Comparison of ENCODE assay signal across 21 cellular contexts in the genomic region with DNA sequence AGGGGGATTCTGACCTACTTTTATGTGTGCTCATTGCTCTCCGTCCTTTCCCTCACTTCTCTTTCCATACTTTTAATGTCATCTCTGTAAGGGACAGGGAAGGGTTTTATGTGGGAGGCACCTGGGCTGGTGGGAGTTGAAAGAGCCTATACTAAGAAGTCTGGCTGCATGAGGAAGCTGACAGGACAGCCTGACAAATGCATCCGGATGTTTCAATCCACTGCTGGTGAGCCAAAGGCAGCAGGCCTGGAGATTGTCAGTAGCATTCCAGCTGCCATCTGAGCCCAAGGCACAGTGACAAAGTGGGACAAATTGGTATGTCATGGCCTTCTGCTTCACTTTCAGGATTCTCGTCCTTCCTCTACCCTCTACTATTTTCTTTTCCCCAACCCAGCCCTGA.
DNase-seq lines count a peak whose midpoint lies in the region; ATAC-seq, FAIRE-seq and TF ChIP-seq lines count a peak whose summit lies in the region.
"Had no signal": no experiment of that assay in that cellular context is flagged by ENCODE, and none has a peak within 500 bp of the region (broad histone marks: within the 10 kb centered on the region; RNA-seq: fewer than 3 reads in every experiment).

No MANE protein-coding gene starts in this region.

- H4K12ac ChIP-seq in trophoblast cell (ENCODE audit: low read depth, low read length) = no peak overlapping the region

- H3K56ac ChIP-seq in H1 (replicated peaks; ENCODE audit: insufficient read length, low read depth, low read length) = no peak overlapping the region

- H3K79me2 ChIP-seq in SK-N-SH (ENCODE audit: insufficient read depth) (no peaks in the 10 kb centered on the region), H1 (ENCODE audit: control insufficient read depth in 1 of 2, insufficient read depth in 2 of 2, low read length in 2 of 2) (no peaks in the 10 kb centered on the region), trophoblast cell (ENCODE audit: control insufficient read depth, insufficient read depth, low read length, poor library complexity) (no peaks in the 10 kb centered on the region)

- H3K4me1 ChIP-seq in SK-N-SH (ENCODE audit: control insufficient read depth in 1 of 2, insufficient read depth in 2 of 2, low read depth in 1 of 2, low read length in 1 of 2) (peaks cover 0 to 62% of the 10 kb centered on the region in 2 experiments; a peak in 2 of 4 replicates), H1 (replicated peaks in 1 of 4; ENCODE audit: control insufficient read depth in 3 of 4, insufficient read depth in 4 of 4, low read length in 3 of 4) (peaks cover 0 to 5% (median 0%) of the 10 kb centered on the region in 4 experiments; a peak in 2 of 7 replicates), trophoblast cell (ENCODE audit: control insufficient read depth in 1 of 2, insufficient read depth in 2 of 2, low read length in 2 of 2) (peaks cover 6 to 14% of the 10 kb centered on the region in 2 experiments)

- no peak for FAIRE-seq in H1 (lab: Jason Lieb, UNC)
- FAIRE-seq: G401.6, GM12891, H54, HTR-8/SVneo had no signal

- H3K36me3 ChIP-seq in SK-N-SH (replicated peaks in 1 of 2; ENCODE audit: control insufficient read depth in 1 of 2, insufficient read depth in 2 of 2, low read length in 1 of 2) (no peaks in the 10 kb centered on the region), H1 (ENCODE audit: control insufficient read depth in 2 of 4, insufficient read depth in 4 of 4, low read length in 3 of 4) (no peaks in the 10 kb centered on the region), trophoblast cell (ENCODE audit: control insufficient read depth in 1 of 2, insufficient read depth in 2 of 2, low read length in 2 of 2) (no peaks in the 10 kb centered on the region)

- no peak for TF ChIP-seq POLR2A in H1 (IDR thresholded peaks at IDR 0.05; ENCODE audit: control extremely low read depth in 1 of 2, low read depth in 2 of 2, low read length in 2 of 2)

- H4K8ac ChIP-seq in H1 (ENCODE audit: extremely low read depth, insufficient read depth, low read length) = no peak overlapping the region
- no peak overlapping the region for H4K8ac ChIP-seq in trophoblast cell (ENCODE audit: low read depth, low read length)

- H2AFZ ChIP-seq in SK-N-SH (ENCODE audit: low read depth) (no peak overlapping the region), H1 (ENCODE audit: low read length) (no peak overlapping the region), trophoblast cell (ENCODE audit: insufficient read depth, low read length, poor library complexity) (no peak overlapping the region)
- H2AFZ ChIP-seq: GM23248 had no signal

- H3K9ac ChIP-seq in SK-N-SH (no peak overlapping the region), H1 (replicated peaks in 1 of 4; ENCODE audit: extremely low read depth in 1 of 4, low read depth in 3 of 4, low read length in 3 of 4) (no peak overlapping the region), trophoblast cell (ENCODE audit: low read length) (no peak overlapping the region)
- H3K9ac ChIP-seq: GM23248 had no signal

- H4K20me1 ChIP-seq in SK-N-SH (ENCODE audit: insufficient read depth) = no peaks in the 10 kb centered on the region
- H4K20me1 ChIP-seq in H1 (replicated peaks in 1 of 2; ENCODE audit: control insufficient read depth in 1 of 2, insufficient read depth in 2 of 2, low read length in 2 of 2) = no peaks in the 10 kb centered on the region

- H3K23me2 ChIP-seq in H1 (ENCODE audit: low read depth, low read length) = no peaks in the 10 kb centered on the region

- POLR2A ChIA-PET in SK-N-SH (lab: Yijun Ruan, JAX) = interaction anchor here (0.6 to 0.9 kb wide), 2 partner anchors 31 to 35 kb away, joined by 3 to 4 read pairs; no protein-coding TSS in a partner anchor
- POLR2A ChIA-PET in H1 (lab: Charles Lee; ENCODE audit: partially characterized antibody) = no interaction called here

- no peak overlapping the region for H3K4me3 ChIP-seq in SK-N-SH (ENCODE audit: low read depth in 2 of 2, low read length in 1 of 2)
- H3K4me3 ChIP-seq in H1 (ENCODE audit: extremely low read depth in 1 of 4, insufficient read depth in 2 of 4, low read depth in 3 of 4, low read length in 4 of 4) = no peak overlapping the region
- H3K4me3 ChIP-seq in trophoblast cell (ENCODE audit: low read depth, low read length) = no peak overlapping the region
- H3K4me3 ChIP-seq: GM23248 had no signal

- ATAC-seq in HG02763 (IDR thresholded peaks at IDR 0.05; ENCODE audit: unreplicated experiment) (no peak), HG03039 (IDR thresholded peaks at IDR 0.05; ENCODE audit: unreplicated experiment) (no peak)

- TF ChIP-seq CTCF in SK-N-SH (IDR thresholded peaks at IDR 0.05) = no peak
- TF ChIP-seq CTCF in H1 (IDR thresholded peaks at IDR 0.05; ENCODE audit: control extremely low read depth in 1 of 3, insufficient read depth in 1 of 3, low read depth in 1 of 3, low read length in 3 of 3) = no peak

- no peak overlapping the region for H2BK120ac ChIP-seq in H1 (replicated peaks; ENCODE audit: low read depth, low read length)
- no peak overlapping the region for H2BK120ac ChIP-seq in trophoblast cell (ENCODE audit: insufficient read depth, low read length, poor library complexity)

- H3K14ac ChIP-seq in H1 (ENCODE audit: insufficient read length) = no peak overlapping the region
- H3K14ac ChIP-seq in trophoblast cell (ENCODE audit: low read length) = no peak overlapping the region

- no peak overlapping the region for H4K91ac ChIP-seq in H1 (replicated peaks; ENCODE audit: insufficient read length, low read length)
- H4K91ac ChIP-seq in trophoblast cell (ENCODE audit: low read depth, low read length) = no peak overlapping the region

- H2AK5ac ChIP-seq in H1 (ENCODE audit: low read depth, low read length) (no peak overlapping the region), trophoblast cell (ENCODE audit: low read length) (no peak overlapping the region)

- H3K27me3 ChIP-seq in SK-N-SH (ENCODE audit: insufficient read depth) (no peaks in the 10 kb centered on the region), H1 (replicated peaks in 1 of 4; ENCODE audit: control insufficient read depth in 3 of 4, extremely low read depth in 1 of 4, insufficient read depth in 3 of 4, low read length in 3 of 4) (no peaks in the 10 kb centered on the region; a peak in 1 of 7 replicates), trophoblast cell (ENCODE audit: insufficient read depth, low read length) (no peaks in the 10 kb centered on the region)

- H3K27ac ChIP-seq in SK-N-SH (ENCODE audit: low read depth in 2 of 2, low read length in 1 of 2) (peak overlapping the region in 1 of 2 experiments; percentile 98; a peak in 2 of 4 replicates), H1 (ENCODE audit: low read depth, low read length) (no peak overlapping the region), trophoblast cell (ENCODE audit: low read depth, low read length) (peak overlapping the region; percentile 21)
- H3K27ac ChIP-seq: GM23248 had no signal

- no peak overlapping the region for H2BK20ac ChIP-seq in H1 (ENCODE audit: low read length)

- H3K79me1 ChIP-seq in H1 (ENCODE audit: low read depth, low read length) (no peaks in the 10 kb centered on the region), trophoblast cell (ENCODE audit: low read length) (no peaks in the 10 kb centered on the region)

- H3F3A ChIP-seq in SK-N-SH (replicated peaks; ENCODE audit: insufficient read depth) = no peaks in the 10 kb centered on the region

- TF ChIP-seq EP300 in SK-N-SH (IDR thresholded peaks at IDR 0.05; ENCODE audit: borderline replicate concordance in 1 of 2, low read depth in 1 of 2, low read length in 1 of 2) (peak in 1 of 2 experiments; percentile 99; a peak in 2 of 4 replicates), H1 (IDR thresholded peaks at IDR 0.05; ENCODE audit: borderline replicate concordance in 1 of 2, low read depth in 2 of 2, low read length in 2 of 2) (no peak)

- H3K4me2 ChIP-seq in SK-N-SH (no peak overlapping the region), H1 (ENCODE audit: insufficient read depth in 1 of 2, low read depth in 2 of 2, low read length in 2 of 2) (no peak overlapping the region), trophoblast cell (ENCODE audit: low read length) (no peak overlapping the region)

- no peak overlapping the region for H2BK12ac ChIP-seq in H1 (ENCODE audit: low read depth, low read length)
- H2BK12ac ChIP-seq in trophoblast cell (ENCODE audit: low read length) = no peak overlapping the region

- CTCF ChIA-PET in SK-N-SH (lab: Yijun Ruan, JAX) (interaction anchor here (1.3 to 3.2 kb wide), 5 partner anchors 11 to 453 kb away, joined by 3 to 17 read pairs (median 5); no protein-coding TSS in a partner anchor), H1 (lab: Charles Lee; ENCODE audit: partially characterized antibody) (interaction anchor here (0.8 kb wide), 1 partner anchor 1161 kb away, joined by 3 read pairs; no protein-coding TSS in a partner anchor)

- H4K5ac ChIP-seq in H1 (ENCODE audit: insufficient read length, low read depth, low read length) = no peak overlapping the region

- H3K18ac ChIP-seq in H1 (ENCODE audit: extremely low read depth, low read length) (no peak overlapping the region), trophoblast cell (ENCODE audit: low read length) (no peak overlapping the region)

- H3K4ac ChIP-seq in H1 (replicated peaks; ENCODE audit: insufficient read length, low read depth, low read length) (no peak overlapping the region), trophoblast cell (ENCODE audit: low read depth, low read length) (no peak overlapping the region)

- TF ChIP-seq RAD21 in SK-N-SH (IDR thresholded peaks at IDR 0.05; ENCODE audit: low read length) (no peak), H1 (IDR thresholded peaks at IDR 0.05 in 1 of 2, conservative IDR thresholded peaks at IDR 0.05 in 1 of 2; ENCODE audit: low read depth in 2 of 2, low read length in 2 of 2) (no peak)

- no peaks in the 10 kb centered on the region for H3K9me2 ChIP-seq in SK-N-SH

- H2BK15ac ChIP-seq in H1 (ENCODE audit: low read length) = peak overlapping the region; percentile 5; the same call in 1 of the 2 replicates

- H2BK5ac ChIP-seq in H1 (ENCODE audit: low read depth, low read length) (no peak overlapping the region), trophoblast cell (ENCODE audit: low read depth, low read length, poor library complexity) (no peak overlapping the region)

- H3K9me3 ChIP-seq in SK-N-SH (no peaks in the 10 kb centered on the region), H1 (ENCODE audit: insufficient read depth in 2 of 2, low read depth in 1 of 2, low read length in 1 of 2) (no peaks in the 10 kb centered on the region), trophoblast cell (ENCODE audit: insufficient read depth, low read depth, low read length) (no peaks in the 10 kb centered on the region)

- H3K23ac ChIP-seq in H1 (ENCODE audit: insufficient read length) (no peak overlapping the region), trophoblast cell (ENCODE audit: low read length) (no peak overlapping the region)

- peak; percentile 66 for DNase-seq in ELF-1 (ENCODE audit: low read depth, low spot score)
- DNase-seq in SK-N-SH = peak; percentile 74
- no peak for DNase-seq in H1 (ENCODE audit: low read depth in 1 of 2, low spot score in 2 of 2)
- no peak for DNase-seq in trophoblast cell
- no peak for DNase-seq in middle frontal gyrus (ENCODE audit: extremely low spot score, low spot score)
- DNase-seq: C1 segment of cervical spinal cord; CD4-positive, CD25-positive, alpha-beta regulatory T cell; CD8-positive, alpha-beta memory T cell; COR-L47; DMS 273 treated with DMSO at 0.1 percent for 48 hours; DMS53; DND-41; EL; GM23248; HCEC 1CT had no signal

- 21% methylated on average over 3 of the region's 3 CpGs for WGBS in SK-N-SH (ENCODE audit: low lambda C conversion rate)
- 90% methylated on average over 3 of the region's 3 CpGs; no CpG with 5 or more reads in 1 of the 2 experiments for WGBS in H1 (ENCODE audit: extremely low coverage in 1 of 2, insufficient coverage in 1 of 2, insufficient read length in 1 of 2, insufficient replicate concordance in 2 of 2, low coverage in 1 of 2, low lambda C conversion rate in 2 of 2, missing lambda C conversion rate in 1 of 2), 2 experiments
- WGBS in trophoblast cell (ENCODE audit: extremely low coverage, insufficient coverage, insufficient read length) = no CpG with 5 or more reads among the region's 3 CpGs

Comparison
In these comparisons a context has a peak if more than half of its experiments do, and no peak if none do; other contexts are left out.
1. DNase-seq: peak in ELF-1 (single experiment) and SK-N-SH (single experiment); none in H1 (0 of 2), trophoblast cell (0 of 2) and middle frontal gyrus (single experiment).